In the genomic region with DNA sequence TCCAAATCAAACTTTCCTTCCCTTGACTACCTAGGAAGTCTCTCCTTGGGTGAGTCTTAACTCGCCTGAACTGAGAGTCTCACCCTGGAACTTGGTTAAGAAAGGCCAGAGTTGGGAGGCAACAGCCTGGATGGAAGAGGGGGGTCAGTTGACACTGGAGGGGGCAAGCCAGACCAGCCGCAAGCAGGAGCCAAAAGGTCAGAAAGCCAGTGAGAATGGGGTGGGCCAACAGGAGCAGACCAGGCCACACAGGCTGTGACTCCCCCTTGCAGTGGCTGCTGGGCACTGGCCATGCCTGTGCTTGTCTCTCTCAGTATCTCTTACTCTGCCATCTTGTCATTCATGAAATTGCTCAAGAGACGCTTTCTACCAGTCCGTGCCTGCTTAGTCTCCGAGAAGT, we compare ENCODE assay signal across 9 cellular contexts. TPM values are rescaled to one million over a fixed set of nuclear protein-coding genes. Genes with fewer than 3 reads are reported as not detected.
DNase-seq lines count a peak whose midpoint lies in the region; ATAC-seq and TF ChIP-seq lines count a peak whose summit lies in the region.
"Had no signal": no experiment of that assay in that cellular context is flagged by ENCODE, and none has a peak within 500 bp of the region (broad histone marks: within the 10 kb centered on the region; RNA-seq: fewer than 3 reads in every experiment).

No MANE protein-coding gene starts in this region.

- TF ChIP-seq CTCF in GM10248 (IDR thresholded peaks at IDR 0.05; ENCODE audit: control extremely low read depth, extremely low read depth, low read depth, missing control alignments), result no peak

- no peaks in the 10 kb centered on the region for H3K36me3 ChIP-seq in thymus (ENCODE audit: control insufficient read depth, insufficient read depth)

- no peaks in the 10 kb centered on the region for H3K27me3 ChIP-seq in thymus (ENCODE audit: control insufficient read depth, insufficient read depth)

- H3K4me1 Mint-ChIP-seq in activated T-cell treated with anti-CD3 and anti-CD28 coated beads, Interleukin-2, amount 50 U/mL, for 24 hours (ENCODE audit: low read depth), result peaks cover 91% of the 10 kb centered on the region
- peaks cover 86% of the 10 kb centered on the region for H3K4me1 Mint-ChIP-seq in activated T-cell treated with anti-CD3 and anti-CD28 coated beads, Interleukin-2, amount 50 U/mL, for 4 hours (ENCODE audit: low read depth)
- H3K4me1 Mint-ChIP-seq in activated naive CD8-positive, alpha-beta T cell treated with anti-CD3 and anti-CD28 coated beads for 36 hours, result peaks cover 77% of the 10 kb centered on the region
- H3K4me1 Mint-ChIP-seq in memory B cell, result peaks cover 44% of the 10 kb centered on the region

- H3K9me3 ChIP-seq in thymus (ENCODE audit: control insufficient read depth), result no peaks in the 10 kb centered on the region

- H3K9me3 Mint-ChIP-seq in activated T-cell treated with anti-CD3 and anti-CD28 coated beads, Interleukin-2, amount 50 U/mL, for 24 hours, result no peaks in the 10 kb centered on the region
- no peaks in the 10 kb centered on the region for H3K9me3 Mint-ChIP-seq in activated T-cell treated with anti-CD3 and anti-CD28 coated beads, Interleukin-2, amount 50 U/mL, for 4 hours
- peaks cover 6% of the 10 kb centered on the region for H3K9me3 Mint-ChIP-seq in activated naive CD8-positive, alpha-beta T cell treated with anti-CD3 and anti-CD28 coated beads for 36 hours
- H3K9me3 Mint-ChIP-seq in memory B cell, result no peaks in the 10 kb centered on the region

- H3K4me3 Mint-ChIP-seq in activated T-cell treated with anti-CD3 and anti-CD28 coated beads, Interleukin-2, amount 50 U/mL, for 24 hours, result no peak overlapping the region
- H3K4me3 Mint-ChIP-seq in activated T-cell treated with anti-CD3 and anti-CD28 coated beads, Interleukin-2, amount 50 U/mL, for 4 hours, result no peak overlapping the region
- no peak overlapping the region for H3K4me3 Mint-ChIP-seq in activated naive CD8-positive, alpha-beta T cell treated with anti-CD3 and anti-CD28 coated beads for 36 hours
- H3K4me3 Mint-ChIP-seq in memory B cell, result peak overlapping the region; percentile 14

- CTCF ChIA-PET in GM10248 (lab: Yijun Ruan, JAX), result interaction anchor here (1.9 to 2.9 kb wide), 2 partner anchors 9 to 24 kb away, joined by 4 to 11 read pairs; no protein-coding TSS in a partner anchor

- WGBS in thymus, result 89% methylated on average over 5 of the region's 5 CpGs

- POLR2A ChIA-PET in GM10248 (lab: Yijun Ruan, JAX), result no interaction called here

- H3K27ac ChIP-seq in thymus (ENCODE audit: low read depth), result peak overlapping the region; percentile 90

- peaks cover 43% of the 10 kb centered on the region for H3K36me3 Mint-ChIP-seq in activated T-cell treated with anti-CD3 and anti-CD28 coated beads, Interleukin-2, amount 50 U/mL, for 24 hours (ENCODE audit: low read depth)
- H3K36me3 Mint-ChIP-seq in activated T-cell treated with anti-CD3 and anti-CD28 coated beads, Interleukin-2, amount 50 U/mL, for 4 hours (ENCODE audit: insufficient read depth), result peaks cover 18% of the 10 kb centered on the region
- peaks cover 50% of the 10 kb centered on the region for H3K36me3 Mint-ChIP-seq in activated naive CD8-positive, alpha-beta T cell treated with anti-CD3 and anti-CD28 coated beads for 36 hours
- H3K36me3 Mint-ChIP-seq in memory B cell, result peaks cover 7% of the 10 kb centered on the region

- H3K4me1 ChIP-seq in thymus (ENCODE audit: control insufficient read depth, insufficient read depth, low read length), result peaks cover 32% of the 10 kb centered on the region

- no peak overlapping the region for H3K4me3 ChIP-seq in thymus (ENCODE audit: low read length)

- no peak for ATAC-seq in activated T-cell treated with anti-CD3 and anti-CD28 coated beads, Interleukin-2, amount 50 U/mL, for 4 hours
- ATAC-seq in memory B cell (ENCODE audit: low read depth) (no peak), GM19397 (IDR thresholded peaks at IDR 0.05; ENCODE audit: unreplicated experiment) (no peak), GM19328 (IDR thresholded peaks at IDR 0.05; ENCODE audit: unreplicated experiment) (no peak)

- H3K27me3 Mint-ChIP-seq in activated T-cell treated with anti-CD3 and anti-CD28 coated beads, Interleukin-2, amount 50 U/mL, for 24 hours, result no peaks in the 10 kb centered on the region
- H3K27me3 Mint-ChIP-seq in activated T-cell treated with anti-CD3 and anti-CD28 coated beads, Interleukin-2, amount 50 U/mL, for 4 hours (ENCODE audit: low read depth), result no peaks in the 10 kb centered on the region
- H3K27me3 Mint-ChIP-seq in activated naive CD8-positive, alpha-beta T cell treated with anti-CD3 and anti-CD28 coated beads for 36 hours, result no peaks in the 10 kb centered on the region
- H3K27me3 Mint-ChIP-seq in memory B cell, result no peaks in the 10 kb centered on the region

- DNase-seq in activated T-cell treated with anti-CD3 and anti-CD28 coated beads, Interleukin-2, amount 50 U/mL, for 24 hours, result no peak
- DNase-seq in activated T-cell treated with anti-CD3 and anti-CD28 coated beads, Interleukin-2, amount 50 U/mL, for 4 hours, result no peak
- DNase-seq in activated naive CD8-positive, alpha-beta T cell treated with anti-CD3 and anti-CD28 coated beads for 36 hours, result no peak
- DNase-seq in memory B cell (ENCODE audit: low spot score in 2 of 2), result no peak
- DNase-seq in GM10248 (ENCODE audit: extremely low spot score), result no peak
- DNase-seq: RPMI8226 had no signal

- H3K27ac Mint-ChIP-seq in activated T-cell treated with anti-CD3 and anti-CD28 coated beads, Interleukin-2, amount 50 U/mL, for 24 hours, result peak overlapping the region; percentile 72
- peak overlapping the region; percentile 70 for H3K27ac Mint-ChIP-seq in activated naive CD8-positive, alpha-beta T cell treated with anti-CD3 and anti-CD28 coated beads for 36 hours
- H3K27ac Mint-ChIP-seq in memory B cell, result peak overlapping the region; percentile 75

RNA-seq across cellular contexts. Expression of a gene that starts 32.9 kb away (rescaled TPM):
- 10 to 100 TPM; 28.2 to 33.0 (median 29.8) TPM for total RNA-seq in activated T-cell treated with anti-CD3 and anti-CD28 coated beads, Interleukin-2, amount 50 U/mL, for 4 hours
- 10 to 100 TPM; 28.9 to 30.3 TPM for total RNA-seq in activated naive CD8-positive, alpha-beta T cell treated with anti-CD3 and anti-CD28 coated beads for 36 hours
- polyA plus RNA-seq in thymus, result 17.9 TPM
